In the genomic region with DNA sequence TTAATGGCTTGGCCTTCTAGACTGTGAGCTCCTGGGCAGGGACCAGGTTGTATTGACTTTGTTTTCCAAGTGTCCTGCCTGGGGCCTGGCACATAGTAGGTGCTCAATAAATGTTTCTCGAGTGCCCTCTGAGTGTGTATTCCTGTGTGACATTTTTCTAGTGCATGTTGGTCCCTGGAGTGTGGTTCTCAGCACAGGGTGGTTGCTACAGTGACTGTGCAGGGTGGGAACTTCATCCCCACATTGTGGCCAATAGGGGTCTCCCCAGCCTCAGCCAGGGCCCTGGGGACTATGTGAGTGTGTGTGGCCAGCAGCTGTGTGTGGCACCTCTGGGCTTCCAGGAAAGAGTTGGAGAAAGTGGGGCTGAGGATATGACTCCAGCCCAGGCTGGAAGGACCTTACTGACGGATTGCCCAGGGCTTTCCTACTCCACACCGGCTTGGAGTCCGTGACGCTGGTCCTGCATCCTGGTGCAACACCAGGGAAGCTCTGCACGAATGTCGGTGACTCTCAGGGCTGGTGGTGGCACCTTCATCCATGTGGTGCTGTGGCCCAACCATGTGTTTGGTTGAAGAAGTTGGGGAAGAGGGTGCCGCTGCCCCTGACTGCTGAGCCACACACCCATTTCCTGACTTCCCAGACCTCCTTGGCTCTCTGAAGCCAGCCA, we compare ENCODE assay signal across 10 cellular contexts. TPM values are rescaled to one million over a fixed set of nuclear protein-coding genes. Genes with fewer than 3 reads are reported as not detected.
DNase-seq lines count a peak whose midpoint lies in the region; ATAC-seq and TF ChIP-seq lines count a peak whose summit lies in the region.
"Had no signal": no experiment of that assay in that cellular context is flagged by ENCODE, and none has a peak within 500 bp of the region (broad histone marks: within the 10 kb centered on the region; RNA-seq: fewer than 3 reads in every experiment).

No MANE protein-coding gene starts in this region.

- H3K9me2 ChIP-seq in PC-3 (replicated peaks; ENCODE audit: low read length) = no peaks in the 10 kb centered on the region

- ATAC-seq in Right ventricle myocardium inferior (peak; percentile 44), PC-3 (peak; percentile 68), upper lobe of right lung (peak; percentile 59), HG02885 (IDR thresholded peaks at IDR 0.05; ENCODE audit: poor library complexity, unreplicated experiment) (no peak)

- CTCF ChIA-PET in PC-3 (lab: Charles Lee) = no interaction called here

- H3K36me3 ChIP-seq in PC-3 (ENCODE audit: low read depth, low read length) (peaks cover 12% of the 10 kb centered on the region; the same call in 1 of the 2 replicates), upper lobe of right lung (peaks cover 22% of the 10 kb centered on the region)

- intact Hi-C loops in Right ventricle myocardium inferior (cut with DNase I) (no loop called here), cardiac septum (cut with DNase I) (no loop called here), PC-3 (cut with micrococcal nuclease) (no loop called here), upper lobe of right lung (cut with DNase I) (loop anchor here (10.0 kb wide), 1 partner anchor 325 kb away; no protein-coding TSS in a partner anchor)

- H3K27ac ChIP-seq in PC-3 (ENCODE audit: low read length) (no peak overlapping the region), upper lobe of right lung (no peak overlapping the region)
- H3K27ac ChIP-seq: neutrophil had no signal

- H3F3A ChIP-seq in PC-3 (ENCODE audit: low read length, unreplicated experiment) = no peaks in the 10 kb centered on the region

- POLR2A ChIA-PET in PC-3 (lab: Charles Lee; ENCODE audit: unreplicated experiment) = no interaction called here

- H3K79me2 ChIP-seq in PC-3 (ENCODE audit: low read length) = no peaks in the 10 kb centered on the region

- no peaks in the 10 kb centered on the region for H3K27me3 ChIP-seq in PC-3 (ENCODE audit: low read length)
- H3K27me3 ChIP-seq in upper lobe of right lung = no peaks in the 10 kb centered on the region
- H3K27me3 ChIP-seq: neutrophil had no signal

- no peaks in the 10 kb centered on the region for H3K4me1 ChIP-seq in PC-3 (ENCODE audit: insufficient read depth, low read length)
- no peaks in the 10 kb centered on the region for H3K4me1 ChIP-seq in upper lobe of right lung

- H2AFZ ChIP-seq in PC-3 (ENCODE audit: low read length) = no peak overlapping the region

- H4K20me1 ChIP-seq in PC-3 (ENCODE audit: low read length) = no peaks in the 10 kb centered on the region

- H3K9me3 ChIP-seq in PC-3 (ENCODE audit: low read length) (no peaks in the 10 kb centered on the region), upper lobe of right lung (no peaks in the 10 kb centered on the region)
- H3K9me3 ChIP-seq: neutrophil had no signal

- H3K9ac ChIP-seq in PC-3 (ENCODE audit: low read length) = no peak overlapping the region

- DNase-seq in Right ventricle myocardium inferior (ENCODE audit: missing footprints) (no peak), cardiac septum (ENCODE audit: low spot score) (no peak), PC-3 (no peak), foreskin fibroblast (peak; percentile 41 to 66), upper lobe of right lung (no peak), NCI-H128 (lab: John Stamatoyannopoulos, UW; ENCODE audit: unreplicated experiment) (no peak), NCI-H146 treated with DMSO at 0.1 percent for 48 hours (lab: John Stamatoyannopoulos, UW; ENCODE audit: unreplicated experiment) (no peak)
- DNase-seq: NCI-H146 had no signal

- peak; percentile 59 for TF ChIP-seq CTCF in PC-3 (conservative IDR thresholded peaks at IDR 0.05; ENCODE audit: low read depth, low read length)
- peak; percentile 32 for TF ChIP-seq CTCF in foreskin fibroblast (IDR thresholded peaks at IDR 0.05; ENCODE audit: low read depth, low read length)
- no peak for TF ChIP-seq CTCF in upper lobe of right lung (IDR thresholded peaks at IDR 0.05)

- no peak overlapping the region for H3K4me3 ChIP-seq in PC-3 (ENCODE audit: low read length)
- no peak overlapping the region for H3K4me3 ChIP-seq in foreskin fibroblast (ENCODE audit: low read depth in 1 of 2, low read length in 2 of 2)
- H3K4me3 ChIP-seq in upper lobe of right lung = no peak overlapping the region

- no TSS peak for BruUV-seq in PC-3 (replicated peaks; lab: Mats Ljungman, UMichigan)

- no peak overlapping the region for H3K4me2 ChIP-seq in PC-3 (ENCODE audit: low read length)

RNA-seq across cellular contexts. Expression of gene MARK2, which starts 9.0 kb away (rescaled TPM):
- 37.4 TPM for total RNA-seq in Right ventricle myocardium inferior
- 32.4 TPM for total RNA-seq in cardiac septum
- total RNA-seq in PC-3 (2014; rRNA removed) = 60.1 and 66.5 TPM in 2 replicates
- 40.7 TPM for total RNA-seq in upper lobe of right lung

RNA-seq across cellular contexts. Expression of gene SPINDOC, which starts 16.7 kb away (rescaled TPM):
- total RNA-seq in Right ventricle myocardium inferior (11.9 TPM), cardiac septum (14.0 TPM), PC-3 (2014; rRNA removed) (61.5 and 67.2 TPM in 2 replicates), upper lobe of right lung (20.3 TPM)

Comparison
In these comparisons a context has a peak if more than half of its experiments do, and no peak if none do; other contexts are left out.
1. DNase-seq: peak in foreskin fibroblast (2 of 2); none in Right ventricle myocardium inferior (single experiment), cardiac septum (single experiment), PC-3 (single experiment), upper lobe of right lung (single experiment), NCI-H128 (single experiment) and NCI-H146 treated with DMSO at 0.1 percent for 48 hours (single experiment).